Comparison of ENCODE assay signal across 28 cellular contexts in genomic region chr17:77824780-77825280, GRCh38.
"Had no signal": no experiment of that assay in that cellular context is flagged by ENCODE, and none has a peak within 500 bp of the region (broad histone marks: within the 10 kb centered on the region; RNA-seq: fewer than 3 reads in every experiment).

No MANE protein-coding gene starts in this region.

- H3K27ac Mint-ChIP-seq: activated naive CD4-positive, alpha-beta T cell treated with anti-CD3 and anti-CD28 coated beads, Interleukin-2, amount 10 ng/mL, durations not matched to agents 7 days and 5 days; activated naive CD8-positive, alpha-beta T cell treated with anti-CD3 and anti-CD28 coated beads, Interleukin-2, amount 50 U/mL, for 24 hours; mesothelial cell of epicardium had no signal

- H3K4me1 ChIP-seq: colonic mucosa, left lung, parathyroid adenoma had no signal

- DNase-seq: activated CD4-positive, alpha-beta T cell treated with anti-CD3 and anti-CD28 coated beads for 4 hours; activated CD4-positive, alpha-beta T cell treated with anti-CD3 and anti-CD28 coated beads, Interleukin-2, amount 50 U/mL, for 4 hours; activated gamma-delta T cell; activated naive CD4-positive, alpha-beta T cell treated with anti-CD3 and anti-CD28 coated beads, Interleukin-2, amount 10 ng/mL, durations not matched to agents 7 days and 5 days; activated naive CD8-positive, alpha-beta T cell treated with anti-CD3 and anti-CD28 coated beads, Interleukin-2, amount 50 U/mL, for 24 hours; activated T-cell treated with anti-CD3 and anti-CD28 coated beads for 4 hours; amygdala; colonic mucosa; effector CD8-positive, alpha-beta T cell; esophagus squamous epithelium; foreskin melanocyte; heart right ventricle; naive B cell; occipital lobe; stimulated activated CD4-positive, alpha-beta T cell treated with anti-CD3 and anti-CD28 coated beads, Interleukin-2, amount 100 ng/mL, for 48 hours; stimulated activated naive CD8-positive, alpha-beta T cell treated with anti-CD3 and anti-CD28 coated beads, Interleukin-15, Interleukin-2, amounts not matched to agents 100 U/mL and 50 U/mL, for 24 hours; T-helper 9 cell; testis; transverse colon had no signal

- ATAC-seq: activated naive CD8-positive, alpha-beta T cell treated with anti-CD3 and anti-CD28 coated beads, Interleukin-2, amount 50 U/mL, for 24 hours; heart right ventricle; left lung; stimulated activated naive CD8-positive, alpha-beta T cell treated with anti-CD3 and anti-CD28 coated beads, Interleukin-15, Interleukin-2, amounts not matched to agents 100 U/mL and 50 U/mL, for 24 hours had no signal

- H3K27me3 Mint-ChIP-seq: activated naive CD8-positive, alpha-beta T cell treated with anti-CD3 and anti-CD28 coated beads, Interleukin-2, amount 50 U/mL, for 24 hours; central memory CD8-positive, alpha-beta T cell had no signal

- H3K27me3 ChIP-seq: breast epithelium, colonic mucosa, heart right ventricle, right atrium auricular region, testis, transverse colon had no signal

- H3K9me3 Mint-ChIP-seq: activated naive CD8-positive, alpha-beta T cell treated with anti-CD3 and anti-CD28 coated beads, Interleukin-2, amount 50 U/mL, for 24 hours; central memory CD8-positive, alpha-beta T cell; mesothelial cell of epicardium; neural crest cell had no signal

- H3K27ac ChIP-seq: colonic mucosa, epithelial cell of prostate, left lung, parathyroid adenoma, right atrium auricular region, testis, transverse colon, VCaP had no signal

- H2AFZ ChIP-seq: parathyroid adenoma had no signal

- H3K4me1 Mint-ChIP-seq: activated naive CD8-positive, alpha-beta T cell treated with anti-CD3 and anti-CD28 coated beads, Interleukin-2, amount 50 U/mL, for 24 hours; mesothelial cell of epicardium had no signal

- H3K4me3 Mint-ChIP-seq: activated naive CD4-positive, alpha-beta T cell treated with anti-CD3 and anti-CD28 coated beads, Interleukin-2, amount 10 ng/mL, durations not matched to agents 7 days and 5 days; activated naive CD8-positive, alpha-beta T cell treated with anti-CD3 and anti-CD28 coated beads, Interleukin-2, amount 50 U/mL, for 24 hours; central memory CD8-positive, alpha-beta T cell; mesothelial cell of epicardium; naive B cell; neural crest cell had no signal

- H3K36me3 Mint-ChIP-seq: activated naive CD4-positive, alpha-beta T cell treated with anti-CD3 and anti-CD28 coated beads, Interleukin-2, amount 10 ng/mL, durations not matched to agents 7 days and 5 days; mesothelial cell of epicardium had no signal

- H3K9ac ChIP-seq: parathyroid adenoma had no signal

- H3K9me3 ChIP-seq: breast epithelium, colonic mucosa, esophagus squamous epithelium, heart right ventricle, left lung, right atrium auricular region, testis, transverse colon had no signal

- H3K79me2 ChIP-seq: parathyroid adenoma had no signal
